Comparison of ENCODE assay signal across 20 cellular contexts in the genomic region with DNA sequence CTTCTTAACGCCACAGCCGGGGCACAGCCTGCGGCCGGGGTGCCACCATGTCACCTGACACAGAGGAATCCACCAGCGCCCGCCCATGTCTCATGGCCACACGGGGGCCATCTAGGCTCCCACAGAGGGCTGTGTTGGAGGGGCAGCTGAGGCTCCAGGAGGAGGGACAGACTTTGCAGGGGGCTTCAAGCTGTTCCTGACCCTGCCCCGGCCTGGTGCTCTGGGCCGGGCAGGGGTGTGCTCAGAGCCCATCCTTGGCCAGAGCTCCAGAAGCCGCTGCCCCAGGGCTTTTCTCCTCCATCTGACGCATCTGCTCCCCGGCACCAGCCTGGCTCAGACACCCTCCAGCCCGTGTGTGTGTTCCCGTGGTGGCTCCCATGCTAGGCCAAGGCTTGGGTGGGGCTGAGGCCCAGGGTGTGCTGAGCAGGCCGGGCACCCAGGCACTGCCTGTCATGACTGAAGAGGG. TPM values are rescaled to one million over a fixed set of nuclear protein-coding genes. Genes with fewer than 3 reads are reported as not detected.
DNase-seq lines count a peak whose midpoint lies in the region; ATAC-seq and TF ChIP-seq lines count a peak whose summit lies in the region.
"Had no signal": no experiment of that assay in that cellular context is flagged by ENCODE, and none has a peak within 500 bp of the region (broad histone marks: within the 10 kb centered on the region; RNA-seq: fewer than 3 reads in every experiment).

No MANE protein-coding gene starts in this region.

- H3K36me3 Mint-ChIP-seq in activated CD8-positive, alpha-beta T cell treated with anti-CD3 and anti-CD28 coated beads for 36 hours (ENCODE audit: low read depth) = no peaks in the 10 kb centered on the region
- H3K36me3 Mint-ChIP-seq: brain had no signal

- no peaks in the 10 kb centered on the region for H3K36me3 ChIP-seq in upper lobe of right lung
- H3K36me3 ChIP-seq: esophagus muscularis mucosa, vagina had no signal

- H3K9me3 ChIP-seq in upper lobe of right lung = no peaks in the 10 kb centered on the region
- H3K9me3 ChIP-seq: esophagus muscularis mucosa, vagina had no signal

- DNase-seq in SHP77 (lab: John Stamatoyannopoulos, UW) (peak; percentile 41 to 54), SHP77 treated with DMSO at 0.1 percent for 48 hours (lab: John Stamatoyannopoulos, UW) (no peak), NOMO-1 treated with DMSO at 0.1 percent for 48 hours (lab: John Stamatoyannopoulos, UW; ENCODE audit: unreplicated experiment) (peak; percentile 49), foreskin keratinocyte (peak in 1 of 2 donors; percentile 37), retina (peak; percentile 60), MV-4-11 (lab: John Stamatoyannopoulos, UW) (no peak), upper lobe of right lung (no peak)
- no peak for DNase-seq in activated CD8-positive, alpha-beta T cell treated with anti-CD3 and anti-CD28 coated beads for 36 hours
- DNase-seq: ACHN; activated CD4-positive, alpha-beta T cell treated with anti-CD3 and anti-CD28 coated beads for 1 hour; activated naive CD4-positive, alpha-beta T cell treated with anti-CD3 and anti-CD28 coated beads, Interleukin-2, amount 50 U/mL, for 16 hours; COR-L47; Kasumi-1; NCI-H1694 treated with DMSO at 0.1 percent for 48 hours; stimulated activated CD4-positive, alpha-beta T cell treated with anti-CD3 and anti-CD28 coated beads, Interleukin-12 subunit alpha, Interleukin-12 subunit beta, amount 100 ng/mL, for 4 hours; stimulated activated naive CD8-positive, alpha-beta T cell treated with anti-CD3 and anti-CD28 coated beads, Interleukin-15, amount 100 ng/mL, for 72 hours had no signal

- no peak overlapping the region for H3K27ac ChIP-seq in foreskin keratinocyte
- no peak overlapping the region for H3K27ac ChIP-seq in upper lobe of right lung
- H3K27ac ChIP-seq: esophagus muscularis mucosa, vagina had no signal

- TF ChIP-seq CTCF in foreskin keratinocyte (conservative IDR thresholded peaks at IDR 0.05) = peak; percentile 20
- no peak for TF ChIP-seq CTCF in upper lobe of right lung (IDR thresholded peaks at IDR 0.05)
- no peak for TF ChIP-seq CTCF in activated CD8-positive, alpha-beta T cell treated with anti-CD3 and anti-CD28 coated beads for 36 hours (IDR thresholded peaks at IDR 0.05)

- ATAC-seq in foreskin keratinocyte (peak; percentile 52), upper lobe of right lung (no peak)
- no peak for ATAC-seq in activated CD8-positive, alpha-beta T cell treated with anti-CD3 and anti-CD28 coated beads for 36 hours
- ATAC-seq: stimulated activated naive CD8-positive, alpha-beta T cell treated with anti-CD3 and anti-CD28 coated beads, Interleukin-15, amount 100 ng/mL, for 72 hours had no signal

- no peak overlapping the region for H3K4me3 ChIP-seq in upper lobe of right lung
- H3K4me3 ChIP-seq: esophagus muscularis mucosa, vagina had no signal

- intact Hi-C loops in upper lobe of right lung (cut with DNase I) = no loop called here
- intact Hi-C loops in activated CD8-positive, alpha-beta T cell treated with anti-CD3 and anti-CD28 coated beads for 36 hours (cut with micrococcal nuclease) = no loop called here

- H3K27me3 Mint-ChIP-seq in activated CD8-positive, alpha-beta T cell treated with anti-CD3 and anti-CD28 coated beads for 36 hours = no peaks in the 10 kb centered on the region
- H3K27me3 Mint-ChIP-seq: brain; stimulated activated naive CD8-positive, alpha-beta T cell treated with anti-CD3 and anti-CD28 coated beads, Interleukin-15, amount 100 ng/mL, for 72 hours had no signal

- CTCF ChIA-PET in activated CD8-positive, alpha-beta T cell treated with anti-CD3 and anti-CD28 coated beads for 36 hours (lab: Charles Lee) = no interaction called here

- H3K27ac Mint-ChIP-seq in activated CD8-positive, alpha-beta T cell treated with anti-CD3 and anti-CD28 coated beads for 36 hours = no peak overlapping the region
- H3K27ac Mint-ChIP-seq: stimulated activated naive CD8-positive, alpha-beta T cell treated with anti-CD3 and anti-CD28 coated beads, Interleukin-15, amount 100 ng/mL, for 72 hours; T-helper 1 cell treated with Interleukin-12 subunit alpha and Interleukin-12 subunit beta and Interleukin-4 antibody, amounts not matched to agents 30 μg/mL and 1 μg/mL, for 36 hours had no signal

- no peak overlapping the region for H3K4me3 Mint-ChIP-seq in activated CD8-positive, alpha-beta T cell treated with anti-CD3 and anti-CD28 coated beads for 36 hours
- H3K4me3 Mint-ChIP-seq: stimulated activated naive CD8-positive, alpha-beta T cell treated with anti-CD3 and anti-CD28 coated beads, Interleukin-15, amount 100 ng/mL, for 72 hours; T-helper 1 cell treated with Interleukin-12 subunit alpha and Interleukin-12 subunit beta and Interleukin-4 antibody, amounts not matched to agents 30 μg/mL and 1 μg/mL, for 36 hours had no signal

- H3K4me1 ChIP-seq in foreskin keratinocyte (no peaks in the 10 kb centered on the region), upper lobe of right lung (peaks cover 5% of the 10 kb centered on the region)
- H3K4me1 ChIP-seq: vagina had no signal

- H3K4me1 Mint-ChIP-seq in activated CD8-positive, alpha-beta T cell treated with anti-CD3 and anti-CD28 coated beads for 36 hours (ENCODE audit: low read depth) = no peaks in the 10 kb centered on the region
- H3K4me1 Mint-ChIP-seq: stimulated activated naive CD8-positive, alpha-beta T cell treated with anti-CD3 and anti-CD28 coated beads, Interleukin-15, amount 100 ng/mL, for 72 hours had no signal

- H3K27me3 ChIP-seq in foreskin keratinocyte (no peaks in the 10 kb centered on the region), upper lobe of right lung (no peaks in the 10 kb centered on the region)
- H3K27me3 ChIP-seq: esophagus muscularis mucosa, vagina had no signal

- H3K9me3 Mint-ChIP-seq in activated CD8-positive, alpha-beta T cell treated with anti-CD3 and anti-CD28 coated beads for 36 hours = no peaks in the 10 kb centered on the region
- H3K9me3 Mint-ChIP-seq: stimulated activated naive CD8-positive, alpha-beta T cell treated with anti-CD3 and anti-CD28 coated beads, Interleukin-15, amount 100 ng/mL, for 72 hours; T-helper 1 cell treated with Interleukin-12 subunit alpha and Interleukin-12 subunit beta and Interleukin-4 antibody, amounts not matched to agents 30 μg/mL and 1 μg/mL, for 36 hours had no signal

- POLR2A ChIA-PET in activated CD8-positive, alpha-beta T cell treated with anti-CD3 and anti-CD28 coated beads for 36 hours (lab: Charles Lee) = no interaction called here

RNA-seq across cellular contexts. Expression of a gene that starts 7.8 kb away (rescaled TPM):
- 36.6 and 41.3 TPM in 2 replicates for total RNA-seq in foreskin keratinocyte
- polyA plus RNA-seq in foreskin keratinocyte = 35.3 and 38.3 TPM in 2 replicates
- 87.3 TPM for total RNA-seq in upper lobe of right lung
- total RNA-seq in activated CD8-positive, alpha-beta T cell treated with anti-CD3 and anti-CD28 coated beads for 36 hours = 10 to 100 TPM; 42.7 to 45.4 TPM

Comparison
In these comparisons a context has a peak if more than half of its experiments do, and no peak if none do; other contexts are left out.
1. DNase-seq: peak in SHP77 (2 of 2), NOMO-1 treated with DMSO at 0.1 percent for 48 hours (single experiment) and retina (single experiment); none in SHP77 treated with DMSO at 0.1 percent for 48 hours (single experiment), MV-4-11 (single experiment), upper lobe of right lung (single experiment) and activated CD8-positive, alpha-beta T cell treated with anti-CD3 and anti-CD28 coated beads for 36 hours (single experiment).